8 cellular contexts compared by ENCODE assay signal in genomic region chr2:222860740-222861410, GRCh38. TPM values are rescaled to one million over a fixed set of nuclear protein-coding genes. Genes with fewer than 3 reads are reported as not detected.
A peak's percentile ranks its signal among the peaks of the same experiment; 100 is the strongest.
DNase-seq lines count a peak whose midpoint lies in the region; ATAC-seq and TF ChIP-seq lines count a peak whose summit lies in the region.

Gene ACSL3 (plus strand): TSS chr2:222861036. CDS start chr2:222908773, 47,737 bp downstream.

- peak within 1 kb of the TSS; percentile 85 for H3K27ac ChIP-seq in Panc1 (ENCODE audit: low read length)
- peak within 1 kb of the TSS; percentile 93 to 96 for H3K27ac ChIP-seq in esophagus (ENCODE audit: low read depth in 2 of 2, low read length in 1 of 2)
- H3K27ac ChIP-seq in muscle layer of colon (ENCODE audit: low read depth, low read length) = peak within 1 kb of the TSS; percentile 98

- ATAC-seq in GM21619 (IDR thresholded peaks at IDR 0.05; ENCODE audit: unreplicated experiment) (peak; percentile 98), Panc1 (peak; percentile 99)
- ATAC-seq in activated T-cell treated with anti-CD3 and anti-CD28 coated beads, Interleukin-2, amount 50 U/mL, for 4 hours = peak; percentile 99

- H3K4me1 Mint-ChIP-seq in activated T-cell treated with anti-CD3 and anti-CD28 coated beads, Interleukin-2, amount 50 U/mL, for 4 hours (ENCODE audit: low read depth) = peaks cover 10% of the 10 kb centered on the region

- intact Hi-C loops in Panc1 (cut with micrococcal nuclease; ENCODE audit: unreplicated experiment) = no loop called here

- H3K36me3 Mint-ChIP-seq in activated T-cell treated with anti-CD3 and anti-CD28 coated beads, Interleukin-2, amount 50 U/mL, for 4 hours (ENCODE audit: insufficient read depth) = no peaks in the 10 kb centered on the region

- H3K9me3 Mint-ChIP-seq in activated T-cell treated with anti-CD3 and anti-CD28 coated beads, Interleukin-2, amount 50 U/mL, for 4 hours = no peaks in the 10 kb centered on the region

- BruUV-seq in Panc1 (replicated peaks; lab: Mats Ljungman, UMichigan) = no TSS peak

- WGBS in esophagus, 2 donors = 1% methylated on average over 66 to 99 of the region's 99 CpGs

- peak within 1 kb of the TSS; percentile 76 for H3K9ac ChIP-seq in muscle layer of colon (ENCODE audit: low read length)

- POLR2A ChIA-PET in Panc1 (lab: Charles Lee) = no interaction called here

- no peaks in the 10 kb centered on the region for H3K27me3 Mint-ChIP-seq in activated T-cell treated with anti-CD3 and anti-CD28 coated beads, Interleukin-2, amount 50 U/mL, for 4 hours (ENCODE audit: low read depth)

- H3K36me3 ChIP-seq in Panc1 (ENCODE audit: control insufficient read depth, insufficient read depth, low read length) (no peaks in the 10 kb centered on the region; the same call in 1 of the 2 replicates), esophagus (ENCODE audit: control insufficient read depth in 2 of 2, insufficient read depth in 2 of 2, low read length in 1 of 2) (no peaks in the 10 kb centered on the region), muscle layer of colon (ENCODE audit: insufficient read depth, low read length) (no peaks in the 10 kb centered on the region)

- H3K4me1 ChIP-seq in Panc1 (ENCODE audit: control insufficient read depth, insufficient read depth, low read length) (peaks cover 46% of the 10 kb centered on the region), esophagus (ENCODE audit: control insufficient read depth in 2 of 2, insufficient read depth in 2 of 2, low read length in 1 of 2) (peaks cover 0 to 5% of the 10 kb centered on the region in 2 donors), muscle layer of colon (ENCODE audit: insufficient read depth, low read length) (peaks cover 33% of the 10 kb centered on the region)

- CTCF ChIA-PET in Panc1 (lab: Charles Lee) = interaction anchor here (1.5 kb wide), 1 partner anchor 152 kb away, joined by 5 read pairs; no protein-coding TSS in a partner anchor

- H3K9me3 ChIP-seq in Panc1 (ENCODE audit: control insufficient read depth, insufficient read depth, low read depth, low read length) (no peaks in the 10 kb centered on the region), esophagus (ENCODE audit: control insufficient read depth in 2 of 2, insufficient read depth in 1 of 2, low read depth in 1 of 2, low read length in 1 of 2) (no peaks in the 10 kb centered on the region), muscle layer of colon (ENCODE audit: low read length) (no peaks in the 10 kb centered on the region)

- DNase-seq in DMS153 treated with DMSO at 0.1 percent for 48 hours (lab: John Stamatoyannopoulos, UW; ENCODE audit: unreplicated experiment) (peak; percentile 89), KBM-7 (peak; percentile 93), Panc1 (ENCODE audit: low read depth, low spot score) (no peak)
- peak; percentile 85 for DNase-seq in activated T-cell treated with anti-CD3 and anti-CD28 coated beads, Interleukin-2, amount 50 U/mL, for 4 hours
- DNase-seq in stimulated activated CD8-positive, alpha-beta memory T cell treated with anti-CD3 and anti-CD28 coated beads, Interleukin-7, amount 100 ng/mL, for 1 hour (ENCODE audit: low read depth in 2 of 2) = peak; percentile 73 to 81

- in situ Hi-C loops in KBM-7 (cut with MboI; ENCODE audit: low pct_unique_long_range_greater_than_20kb, low sequenced_read_pairs) (no loop called here), Panc1 (cut with HindIII; ENCODE audit: low pct_unique_long_range_greater_than_20kb, low sequenced_read_pairs) (no loop called here)

- peak; percentile 28; the same call in 1 of the 2 replicates for TF ChIP-seq CTCF in Panc1 (IDR thresholded peaks at IDR 0.05)

- H3K4me3 ChIP-seq in Panc1 (ENCODE audit: low read depth in 2 of 2, low read length in 2 of 2) (peak within 1 kb of the TSS; percentile 89 to 91), esophagus (ENCODE audit: low read depth in 1 of 2, low read length in 2 of 2) (peak within 1 kb of the TSS; percentile 76 to 99), muscle layer of colon (ENCODE audit: low read depth in 1 of 2, low read length in 2 of 2) (peak within 1 kb of the TSS; percentile 79 to 82)

- H3K27me3 ChIP-seq in Panc1 (ENCODE audit: control insufficient read depth, insufficient read depth, low read length) = no peaks in the 10 kb centered on the region
- H3K27me3 ChIP-seq in esophagus (ENCODE audit: control insufficient read depth in 1 of 2, insufficient read depth in 2 of 2, low read length in 2 of 2) = peaks cover 0 to under 1% of the 10 kb centered on the region in 2 donors
- H3K27me3 ChIP-seq in muscle layer of colon (ENCODE audit: control insufficient read depth in 1 of 2, insufficient read depth in 2 of 2, low read length in 2 of 2) = no peaks in the 10 kb centered on the region

- peak within 1 kb of the TSS; percentile 81 for H3K4me3 Mint-ChIP-seq in activated T-cell treated with anti-CD3 and anti-CD28 coated beads, Interleukin-2, amount 50 U/mL, for 4 hours

RNA-seq across cellular contexts. Expression of gene ACSL3, which starts in this region (rescaled TPM):
- 85.2 TPM for total RNA-seq in Panc1 (2021; ENCODE audit: unreplicated experiment)
- 38.7 TPM for polyA plus RNA-seq in Panc1 (2012; ENCODE audit: insufficient read length)
- 10 to 100 TPM; 29.9 to 36.6 (median 33.7) TPM for total RNA-seq in activated T-cell treated with anti-CD3 and anti-CD28 coated beads, Interleukin-2, amount 50 U/mL, for 4 hours
- 10 to 100 TPM; 21.4 to 43.9 TPM for polyA plus RNA-seq in esophagus
